8 cellular contexts compared by ENCODE assay signal in the genomic region with DNA sequence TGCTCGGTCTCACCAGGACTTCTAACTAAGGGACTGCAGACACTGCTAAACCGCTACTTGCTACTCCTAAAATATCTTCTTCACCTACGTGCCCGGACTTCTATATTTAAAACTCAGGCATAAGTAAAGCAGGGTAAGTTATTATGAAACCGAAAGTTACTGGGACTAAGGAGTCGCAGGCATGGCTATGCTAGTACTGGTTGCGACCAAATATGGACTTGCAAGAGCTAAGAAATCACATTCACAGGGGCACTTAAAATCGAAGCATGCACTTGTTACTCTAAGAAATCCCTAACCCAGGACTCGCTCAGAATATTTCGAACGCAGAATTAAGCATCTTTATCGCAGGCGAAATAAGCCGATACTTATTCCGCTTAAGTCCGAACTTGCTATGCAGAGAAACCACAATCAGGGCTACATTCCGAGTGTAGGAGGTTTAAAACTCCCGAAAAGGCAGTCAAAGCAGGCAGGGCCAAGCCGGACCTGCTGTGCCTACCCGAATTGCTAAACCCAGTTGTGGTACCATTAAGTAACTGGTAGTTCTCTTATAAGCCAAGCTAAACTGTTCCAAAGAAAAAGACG. TPM values are rescaled to one million over a fixed set of nuclear protein-coding genes. Genes with fewer than 3 reads are reported as not detected.
DNase-seq lines count a peak whose midpoint lies in the region; TF ChIP-seq lines count a peak whose summit lies in the region.

No MANE protein-coding gene starts in this region.

- no peaks in the 10 kb centered on the region for H3K9me3 Mint-ChIP-seq in CD8-positive, alpha-beta memory T cell
- H3K9me3 Mint-ChIP-seq in T-helper 2 cell treated with Interferon-gamma antibody and Interleukin-4, amounts not matched to agents 5 μg/mL and 100 μg/mL, for 36 hours: no peaks in the 10 kb centered on the region

- peak overlapping the region; percentile 91 to 100 (median 99) for H3K4me3 Mint-ChIP-seq in CD8-positive, alpha-beta memory T cell
- H3K4me3 Mint-ChIP-seq in T-helper 2 cell treated with Interferon-gamma antibody and Interleukin-4, amounts not matched to agents 5 μg/mL and 100 μg/mL, for 36 hours: peak overlapping the region; percentile 93

- H3K4me3 ChIP-seq in CD8-positive, alpha-beta memory T cell (ENCODE audit: low read length): peak overlapping the region; percentile 84
- H3K4me3 ChIP-seq in epithelial cell of proximal tubule (ENCODE audit: low read depth, low read length): peak overlapping the region; percentile 55

- H3K36me3 Mint-ChIP-seq in CD8-positive, alpha-beta memory T cell: peaks cover 0 to 46% (median 0%) of the 10 kb centered on the region in 3 donors
- H3K36me3 Mint-ChIP-seq in T-helper 2 cell treated with Interferon-gamma antibody and Interleukin-4, amounts not matched to agents 5 μg/mL and 100 μg/mL, for 36 hours (ENCODE audit: low read depth): peaks cover 16% of the 10 kb centered on the region

- CTCF ChIA-PET in CD8-positive, alpha-beta memory T cell (lab: Charles Lee): interaction anchor here (0.7 to 11.2 kb wide), 11 partner anchors 10 to 446 kb away, joined by 3 to 265 read pairs (median 42); a partner anchor contains a TSS

- H3K27me3 ChIP-seq in CD8-positive, alpha-beta memory T cell (ENCODE audit: insufficient read depth, low read length, poor library complexity, severe bottlenecking): no peaks in the 10 kb centered on the region

- H3K9me3 ChIP-seq in CD8-positive, alpha-beta memory T cell (ENCODE audit: low read length): no peaks in the 10 kb centered on the region

- peak in 4 of 5 donors; percentile 35 to 72 (median 65) for DNase-seq in CD8-positive, alpha-beta memory T cell
- DNase-seq in HCEC 1CT (peak; percentile 69), epithelial cell of proximal tubule (ENCODE audit: low read depth) (no peak), retina (peak; percentile 74), occipital lobe (lab: John Stamatoyannopoulos, UW) (no peak), activated gamma-delta T cell (lab: John Stamatoyannopoulos, UW) (no peak)
- peak; percentile 46 for DNase-seq in T-helper 2 cell treated with Interferon-gamma antibody and Interleukin-4, amounts not matched to agents 5 μg/mL and 100 μg/mL, for 36 hours (ENCODE audit: low spot score)
- no peak for DNase-seq in activated CD4-positive, CD25-positive, alpha-beta regulatory T cell (lab: John Stamatoyannopoulos, UW)

- H3K27ac ChIP-seq in CD8-positive, alpha-beta memory T cell (ENCODE audit: low read depth, low read length): peak overlapping the region; percentile 71

- POLR2A ChIA-PET in CD8-positive, alpha-beta memory T cell (lab: Charles Lee): interaction anchor here (0.9 to 8.7 kb wide), 9 partner anchors 10 to 129 kb away, joined by 3 to 403 read pairs (median 126); a partner anchor contains a TSS

- H3K4me1 Mint-ChIP-seq in CD8-positive, alpha-beta memory T cell: peaks cover 48 to 64% (median 48%) of the 10 kb centered on the region in 3 donors
- H3K4me1 Mint-ChIP-seq in T-helper 2 cell treated with Interferon-gamma antibody and Interleukin-4, amounts not matched to agents 5 μg/mL and 100 μg/mL, for 36 hours (ENCODE audit: low read depth): peaks cover 45% of the 10 kb centered on the region

- H3K4me1 ChIP-seq in CD8-positive, alpha-beta memory T cell (ENCODE audit: insufficient read depth, low read length): peaks cover 40% of the 10 kb centered on the region

- TF ChIP-seq CTCF in epithelial cell of proximal tubule (conservative IDR thresholded peaks at IDR 0.05; ENCODE audit: low read depth, low read length): no peak

- H3K27ac Mint-ChIP-seq in CD8-positive, alpha-beta memory T cell: peak overlapping the region; percentile 92 to 99 (median 96)
- H3K27ac Mint-ChIP-seq in T-helper 2 cell treated with Interferon-gamma antibody and Interleukin-4, amounts not matched to agents 5 μg/mL and 100 μg/mL, for 36 hours: peak overlapping the region; percentile 95

- peaks cover 0 to 10% of the 10 kb centered on the region in 2 donors for H3K27me3 Mint-ChIP-seq in CD8-positive, alpha-beta memory T cell
- no peaks in the 10 kb centered on the region for H3K27me3 Mint-ChIP-seq in T-helper 2 cell treated with Interferon-gamma antibody and Interleukin-4, amounts not matched to agents 5 μg/mL and 100 μg/mL, for 36 hours (ENCODE audit: low read depth)

- H3K36me3 ChIP-seq in CD8-positive, alpha-beta memory T cell (ENCODE audit: insufficient read depth, low read length): no peaks in the 10 kb centered on the region

RNA-seq across cellular contexts. Expression of a gene that starts 2.1 kb away (rescaled TPM):
- 1 to 10 TPM; 6.0 to 6.8 TPM for total RNA-seq in CD8-positive, alpha-beta memory T cell
- polyA plus RNA-seq in CD8-positive, alpha-beta memory T cell: 55.9 TPM
- 0.35 and 2.2 TPM in 2 replicates for total RNA-seq in epithelial cell of proximal tubule
- 0.31 TPM for total RNA-seq in occipital lobe

Comparison
In these comparisons a context has a peak if more than half of its experiments do, and no peak if none do; other contexts are left out.
1. DNase-seq: peak in CD8-positive, alpha-beta memory T cell (4 of 5), HCEC 1CT (single experiment), T-helper 2 cell treated with Interferon-gamma antibody and Interleukin-4, amounts not matched to agents 5 μg/mL and 100 μg/mL, for 36 hours (single experiment) and retina (single experiment); none in epithelial cell of proximal tubule (single experiment), occipital lobe (single experiment), activated CD4-positive, CD25-positive, alpha-beta regulatory T cell (0 of 4) and activated gamma-delta T cell (single experiment).